2 cellular contexts compared by ENCODE assay signal in the genomic region with DNA sequence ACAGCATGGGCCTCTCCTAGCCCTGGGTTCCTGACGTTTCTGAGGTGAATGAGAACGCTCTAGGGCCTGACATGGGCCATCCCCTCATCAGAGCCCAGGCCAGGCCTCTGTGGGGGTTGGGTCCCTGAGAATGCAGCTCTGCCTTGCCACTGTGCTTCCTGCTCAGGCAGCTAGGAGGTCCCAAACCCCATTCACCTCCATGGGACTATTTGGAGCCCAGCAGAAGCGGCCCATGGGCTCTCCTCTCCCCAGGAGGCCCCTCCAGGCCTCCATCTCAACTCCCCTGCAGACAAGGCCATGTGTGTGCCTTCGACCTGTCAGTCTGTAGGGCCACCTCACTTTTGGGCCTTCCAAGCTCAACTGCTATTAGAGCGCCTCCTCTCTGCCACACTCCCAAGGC.
TF ChIP-seq lines count a peak whose summit lies in the region.

No MANE protein-coding gene starts in this region.

TF ChIP-seq in HEK293, 187 proteins besides CTCF, POLR2A, EP300 and RAD21:
- TF ChIP-seq ZNF76 (tag by site-specific recombination; IDR thresholded peaks at IDR 0.05; ENCODE audit: borderline replicate concordance, low read depth) (no peak), ZNF473 (tag by site-specific recombination; IDR thresholded peaks at IDR 0.05) (no peak), ZNF560 (tag by site-specific recombination; IDR thresholded peaks at IDR 0.05; ENCODE audit: borderline replicate concordance) (no peak), GLIS1 (tag by site-specific recombination; IDR thresholded peaks at IDR 0.05) (peak; percentile 89), ZIC2 (tag by site-specific recombination; IDR thresholded peaks at IDR 0.05) (0 out of 2 replicates have a peak, but pooled peaks have one; percentile 17)

TF ChIP-seq in K562, 482 proteins besides CTCF, POLR2A, EP300 and RAD21:
- TF ChIP-seq, protein P1, sequence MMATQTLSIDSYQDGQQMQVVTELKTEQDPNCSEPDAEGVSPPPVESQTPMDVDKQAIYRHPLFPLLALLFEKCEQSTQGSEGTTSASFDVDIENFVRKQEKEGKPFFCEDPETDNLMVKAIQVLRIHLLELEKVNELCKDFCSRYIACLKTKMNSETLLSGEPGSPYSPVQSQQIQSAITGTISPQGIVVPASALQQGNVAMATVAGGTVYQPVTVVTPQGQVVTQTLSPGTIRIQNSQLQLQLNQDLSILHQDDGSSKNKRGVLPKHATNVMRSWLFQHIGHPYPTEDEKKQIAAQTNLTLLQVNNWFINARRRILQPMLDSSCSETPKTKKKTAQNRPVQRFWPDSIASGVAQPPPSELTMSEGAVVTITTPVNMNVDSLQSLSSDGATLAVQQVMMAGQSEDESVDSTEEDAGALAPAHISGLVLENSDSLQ (IDR thresholded peaks at IDR 0.05) = 0 out of 2 replicates have a peak, but pooled peaks have one; percentile 31
- TF ChIP-seq MEIS2 (IDR thresholded peaks at IDR 0.05; ENCODE audit: partially characterized antibody) = no peak
- TF ChIP-seq, protein P2, sequence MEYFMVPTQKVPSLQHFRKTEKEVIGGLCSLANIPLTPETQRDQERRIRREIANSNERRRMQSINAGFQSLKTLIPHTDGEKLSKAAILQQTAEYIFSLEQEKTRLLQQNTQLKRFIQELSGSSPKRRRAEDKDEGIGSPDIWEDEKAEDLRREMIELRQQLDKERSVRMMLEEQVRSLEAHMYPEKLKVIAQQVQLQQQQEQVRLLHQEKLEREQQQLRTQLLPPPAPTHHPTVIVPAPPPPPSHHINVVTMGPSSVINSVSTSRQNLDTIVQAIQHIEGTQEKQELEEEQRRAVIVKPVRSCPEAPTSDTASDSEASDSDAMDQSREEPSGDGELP (CRISPR knock-in tag; IDR thresholded peaks at IDR 0.05; ENCODE audit: borderline replicate concordance) = peak; percentile 24; the same call in 1 of the 2 replicates
- TF ChIP-seq, protein P3, sequence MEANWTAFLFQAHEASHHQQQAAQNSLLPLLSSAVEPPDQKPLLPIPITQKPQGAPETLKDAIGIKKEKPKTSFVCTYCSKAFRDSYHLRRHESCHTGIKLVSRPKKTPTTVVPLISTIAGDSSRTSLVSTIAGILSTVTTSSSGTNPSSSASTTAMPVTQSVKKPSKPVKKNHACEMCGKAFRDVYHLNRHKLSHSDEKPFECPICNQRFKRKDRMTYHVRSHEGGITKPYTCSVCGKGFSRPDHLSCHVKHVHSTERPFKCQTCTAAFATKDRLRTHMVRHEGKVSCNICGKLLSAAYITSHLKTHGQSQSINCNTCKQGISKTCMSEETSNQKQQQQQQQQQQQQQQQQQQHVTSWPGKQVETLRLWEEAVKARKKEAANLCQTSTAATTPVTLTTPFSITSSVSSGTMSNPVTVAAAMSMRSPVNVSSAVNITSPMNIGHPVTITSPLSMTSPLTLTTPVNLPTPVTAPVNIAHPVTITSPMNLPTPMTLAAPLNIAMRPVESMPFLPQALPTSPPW (CRISPR knock-in tag; IDR thresholded peaks at IDR 0.05) = 0 out of 2 replicates have a peak, but pooled peaks have one; percentile 17
- TF ChIP-seq, protein P4, sequence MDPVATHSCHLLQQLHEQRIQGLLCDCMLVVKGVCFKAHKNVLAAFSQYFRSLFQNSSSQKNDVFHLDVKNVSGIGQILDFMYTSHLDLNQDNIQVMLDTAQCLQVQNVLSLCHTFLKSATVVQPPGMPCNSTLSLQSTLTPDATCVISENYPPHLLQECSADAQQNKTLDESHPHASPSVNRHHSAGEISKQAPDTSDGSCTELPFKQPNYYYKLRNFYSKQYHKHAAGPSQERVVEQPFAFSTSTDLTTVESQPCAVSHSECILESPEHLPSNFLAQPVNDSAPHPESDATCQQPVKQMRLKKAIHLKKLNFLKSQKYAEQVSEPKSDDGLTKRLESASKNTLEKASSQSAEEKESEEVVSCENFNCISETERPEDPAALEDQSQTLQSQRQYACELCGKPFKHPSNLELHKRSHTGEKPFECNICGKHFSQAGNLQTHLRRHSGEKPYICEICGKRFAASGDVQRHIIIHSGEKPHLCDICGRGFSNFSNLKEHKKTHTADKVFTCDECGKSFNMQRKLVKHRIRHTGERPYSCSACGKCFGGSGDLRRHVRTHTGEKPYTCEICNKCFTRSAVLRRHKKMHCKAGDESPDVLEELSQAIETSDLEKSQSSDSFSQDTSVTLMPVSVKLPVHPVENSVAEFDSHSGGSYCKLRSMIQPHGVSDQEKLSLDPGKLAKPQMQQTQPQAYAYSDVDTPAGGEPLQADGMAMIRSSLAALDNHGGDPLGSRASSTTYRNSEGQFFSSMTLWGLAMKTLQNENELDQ (CRISPR knock-in tag; IDR thresholded peaks at IDR 0.05; ENCODE audit: borderline replicate concordance) = no peak
- TF ChIP-seq, protein P5, sequence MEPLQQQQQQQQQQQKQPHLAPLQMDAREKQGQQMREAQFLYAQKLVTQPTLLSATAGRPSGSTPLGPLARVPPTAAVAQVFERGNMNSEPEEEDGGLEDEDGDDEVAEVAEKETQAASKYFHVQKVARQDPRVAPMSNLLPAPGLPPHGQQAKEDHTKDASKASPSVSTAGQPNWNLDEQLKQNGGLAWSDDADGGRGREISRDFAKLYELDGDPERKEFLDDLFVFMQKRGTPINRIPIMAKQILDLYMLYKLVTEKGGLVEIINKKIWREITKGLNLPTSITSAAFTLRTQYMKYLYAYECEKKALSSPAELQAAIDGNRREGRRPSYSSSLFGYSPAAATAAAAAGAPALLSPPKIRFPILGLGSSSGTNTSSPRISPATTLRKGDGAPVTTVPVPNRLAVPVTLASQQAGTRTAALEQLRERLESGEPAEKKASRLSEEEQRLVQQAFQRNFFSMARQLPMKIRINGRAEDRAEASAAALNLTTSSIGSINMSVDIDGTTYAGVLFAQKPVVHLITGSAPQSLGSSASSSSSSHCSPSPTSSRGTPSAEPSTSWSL (CRISPR knock-in tag; IDR thresholded peaks at IDR 0.05; ENCODE audit: borderline replicate concordance) = 0 out of 2 replicates have a peak, but pooled peaks have one; percentile 5
- no peak for TF ChIP-seq RUNX1 (IDR thresholded peaks at IDR 0.05; ENCODE audit: low read depth)
- no peak for TF ChIP-seq RBM39 (optimal IDR thresholded peaks at IDR 0.05; ENCODE audit: low read depth, low read length)
- no peak for TF ChIP-seq ZNF174 (CRISPR knock-in tag; IDR thresholded peaks at IDR 0.05)
- no peak for TF ChIP-seq ZNF311 (CRISPR knock-in tag; IDR thresholded peaks at IDR 0.05)
- TF ChIP-seq MAZ (CRISPR knock-in tag; conservative IDR thresholded peaks at IDR 0.05 in 1 of 2, IDR thresholded peaks at IDR 0.05 in 1 of 2) = peak in 1 of 2 experiments; percentile 36; a peak in 1 of 4 replicates
- no peak for TF ChIP-seq ESRRA (IDR thresholded peaks at IDR 0.05; ENCODE audit: borderline replicate concordance, low read depth)
- TF ChIP-seq, protein P6, sequence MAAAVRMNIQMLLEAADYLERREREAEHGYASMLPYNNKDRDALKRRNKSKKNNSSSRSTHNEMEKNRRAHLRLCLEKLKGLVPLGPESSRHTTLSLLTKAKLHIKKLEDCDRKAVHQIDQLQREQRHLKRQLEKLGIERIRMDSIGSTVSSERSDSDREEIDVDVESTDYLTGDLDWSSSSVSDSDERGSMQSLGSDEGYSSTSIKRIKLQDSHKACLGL (CRISPR knock-in tag; IDR thresholded peaks at IDR 0.05; ENCODE audit: borderline replicate concordance, poor library complexity, severe bottlenecking) = no peak
- peak; percentile 34 for TF ChIP-seq ZFX (CRISPR knock-in tag; IDR thresholded peaks at IDR 0.05)
- TF ChIP-seq SMARCB1 (IDR thresholded peaks at IDR 0.05; ENCODE audit: insufficient read length, low read depth) = no peak
- peak; percentile 17; the same call in 1 of the 2 replicates for TF ChIP-seq CTBP1 (IDR thresholded peaks at IDR 0.05; ENCODE audit: borderline replicate concordance)
- TF ChIP-seq ZNF764 (CRISPR knock-in tag; IDR thresholded peaks at IDR 0.05; ENCODE audit: low read depth) = 0 out of 2 replicates have a peak, but pooled peaks have one; percentile 62
- TF ChIP-seq ATF7 (IDR thresholded peaks at IDR 0.05) = 0 out of 2 replicates have a peak, but pooled peaks have one; percentile 16
- TF ChIP-seq, protein P7, sequence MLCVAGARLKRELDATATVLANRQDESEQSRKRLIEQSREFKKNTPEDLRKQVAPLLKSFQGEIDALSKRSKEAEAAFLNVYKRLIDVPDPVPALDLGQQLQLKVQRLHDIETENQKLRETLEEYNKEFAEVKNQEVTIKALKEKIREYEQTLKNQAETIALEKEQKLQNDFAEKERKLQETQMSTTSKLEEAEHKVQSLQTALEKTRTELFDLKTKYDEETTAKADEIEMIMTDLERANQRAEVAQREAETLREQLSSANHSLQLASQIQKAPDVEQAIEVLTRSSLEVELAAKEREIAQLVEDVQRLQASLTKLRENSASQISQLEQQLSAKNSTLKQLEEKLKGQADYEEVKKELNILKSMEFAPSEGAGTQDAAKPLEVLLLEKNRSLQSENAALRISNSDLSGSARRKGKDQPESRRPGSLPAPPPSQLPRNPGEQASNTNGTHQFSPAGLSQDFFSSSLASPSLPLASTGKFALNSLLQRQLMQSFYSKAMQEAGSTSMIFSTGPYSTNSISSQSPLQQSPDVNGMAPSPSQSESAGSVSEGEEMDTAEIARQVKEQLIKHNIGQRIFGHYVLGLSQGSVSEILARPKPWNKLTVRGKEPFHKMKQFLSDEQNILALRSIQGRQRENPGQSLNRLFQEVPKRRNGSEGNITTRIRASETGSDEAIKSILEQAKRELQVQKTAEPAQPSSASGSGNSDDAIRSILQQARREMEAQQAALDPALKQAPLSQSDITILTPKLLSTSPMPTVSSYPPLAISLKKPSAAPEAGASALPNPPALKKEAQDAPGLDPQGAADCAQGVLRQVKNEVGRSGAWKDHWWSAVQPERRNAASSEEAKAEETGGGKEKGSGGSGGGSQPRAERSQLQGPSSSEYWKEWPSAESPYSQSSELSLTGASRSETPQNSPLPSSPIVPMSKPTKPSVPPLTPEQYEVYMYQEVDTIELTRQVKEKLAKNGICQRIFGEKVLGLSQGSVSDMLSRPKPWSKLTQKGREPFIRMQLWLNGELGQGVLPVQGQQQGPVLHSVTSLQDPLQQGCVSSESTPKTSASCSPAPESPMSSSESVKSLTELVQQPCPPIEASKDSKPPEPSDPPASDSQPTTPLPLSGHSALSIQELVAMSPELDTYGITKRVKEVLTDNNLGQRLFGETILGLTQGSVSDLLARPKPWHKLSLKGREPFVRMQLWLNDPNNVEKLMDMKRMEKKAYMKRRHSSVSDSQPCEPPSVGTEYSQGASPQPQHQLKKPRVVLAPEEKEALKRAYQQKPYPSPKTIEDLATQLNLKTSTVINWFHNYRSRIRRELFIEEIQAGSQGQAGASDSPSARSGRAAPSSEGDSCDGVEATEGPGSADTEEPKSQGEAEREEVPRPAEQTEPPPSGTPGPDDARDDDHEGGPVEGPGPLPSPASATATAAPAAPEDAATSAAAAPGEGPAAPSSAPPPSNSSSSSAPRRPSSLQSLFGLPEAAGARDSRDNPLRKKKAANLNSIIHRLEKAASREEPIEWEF (CRISPR knock-in tag; IDR thresholded peaks at IDR 0.05) = no peak
- no peak for TF ChIP-seq PCBP2 (IDR thresholded peaks at IDR 0.05; ENCODE audit: low read depth, low read length, poor library complexity, severe bottlenecking)
- TF ChIP-seq, protein P8, sequence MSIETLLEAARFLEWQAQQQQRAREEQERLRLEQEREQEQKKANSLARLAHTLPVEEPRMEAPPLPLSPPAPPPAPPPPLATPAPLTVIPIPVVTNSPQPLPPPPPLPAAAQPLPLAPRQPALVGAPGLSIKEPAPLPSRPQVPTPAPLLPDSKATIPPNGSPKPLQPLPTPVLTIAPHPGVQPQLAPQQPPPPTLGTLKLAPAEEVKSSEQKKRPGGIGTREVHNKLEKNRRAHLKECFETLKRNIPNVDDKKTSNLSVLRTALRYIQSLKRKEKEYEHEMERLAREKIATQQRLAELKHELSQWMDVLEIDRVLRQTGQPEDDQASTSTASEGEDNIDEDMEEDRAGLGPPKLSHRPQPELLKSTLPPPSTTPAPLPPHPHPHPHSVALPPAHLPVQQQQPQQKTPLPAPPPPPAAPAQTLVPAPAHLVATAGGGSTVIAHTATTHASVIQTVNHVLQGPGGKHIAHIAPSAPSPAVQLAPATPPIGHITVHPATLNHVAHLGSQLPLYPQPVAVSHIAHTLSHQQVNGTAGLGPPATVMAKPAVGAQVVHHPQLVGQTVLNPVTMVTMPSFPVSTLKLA (conservative IDR thresholded peaks at IDR 0.05) = 0 out of 4 replicates have a peak, but pooled peaks of 1 of the 2 experiments have one; percentile 28
- no peak for TF ChIP-seq OTX1 (CRISPR knock-in tag; IDR thresholded peaks at IDR 0.05)
- TF ChIP-seq, protein P9, sequence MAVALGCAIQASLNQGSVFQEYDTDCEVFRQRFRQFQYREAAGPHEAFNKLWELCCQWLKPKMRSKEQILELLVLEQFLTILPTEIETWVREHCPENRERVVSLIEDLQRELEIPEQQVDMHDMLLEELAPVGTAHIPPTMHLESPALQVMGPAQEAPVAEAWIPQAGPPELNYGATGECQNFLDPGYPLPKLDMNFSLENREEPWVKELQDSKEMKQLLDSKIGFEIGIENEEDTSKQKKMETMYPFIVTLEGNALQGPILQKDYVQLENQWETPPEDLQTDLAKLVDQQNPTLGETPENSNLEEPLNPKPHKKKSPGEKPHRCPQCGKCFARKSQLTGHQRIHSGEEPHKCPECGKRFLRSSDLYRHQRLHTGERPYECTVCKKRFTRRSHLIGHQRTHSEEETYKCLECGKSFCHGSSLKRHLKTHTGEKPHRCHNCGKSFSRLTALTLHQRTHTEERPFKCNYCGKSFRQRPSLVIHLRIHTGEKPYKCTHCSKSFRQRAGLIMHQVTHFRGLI (CRISPR knock-in tag; IDR thresholded peaks at IDR 0.05) = 0 out of 2 replicates have a peak, but pooled peaks have one; percentile 17
- TF ChIP-seq DMBX1 (CRISPR knock-in tag; IDR thresholded peaks at IDR 0.05; ENCODE audit: borderline replicate concordance) = no peak
- no peak for TF ChIP-seq ZNF79 (CRISPR knock-in tag; IDR thresholded peaks at IDR 0.05; ENCODE audit: low read depth)
- TF ChIP-seq TAF7 (tag; IDR thresholded peaks at IDR 0.05) = no peak
- no peak for TF ChIP-seq ZNF589 (CRISPR knock-in tag; IDR thresholded peaks at IDR 0.05; ENCODE audit: low read depth)
- TF ChIP-seq ZNF780A (CRISPR knock-in tag; IDR thresholded peaks at IDR 0.05) = no peak
